32 cellular contexts compared by ENCODE assay signal in the genomic region with DNA sequence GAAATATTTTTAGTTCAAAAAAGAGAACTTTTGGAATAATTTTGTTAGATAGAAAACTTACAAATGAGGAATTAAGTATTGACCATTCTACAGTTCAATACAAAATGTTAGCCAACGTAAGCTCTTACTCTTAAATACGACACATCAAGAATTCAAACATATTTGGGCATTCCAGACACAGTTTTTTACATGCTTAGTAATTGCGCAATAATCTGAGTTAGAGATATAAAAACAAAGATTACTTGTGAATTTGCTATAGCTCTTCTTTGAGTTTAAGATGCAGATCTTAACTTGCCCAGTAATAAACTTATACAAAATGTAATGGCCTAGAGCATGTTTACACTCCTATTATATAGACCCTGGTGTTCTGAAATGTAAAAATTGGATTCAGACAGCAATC. TPM values are rescaled to one million over a fixed set of nuclear protein-coding genes. Genes with fewer than 3 reads are reported as not detected.
"Had no signal": no experiment of that assay in that cellular context is flagged by ENCODE, and none has a peak within 500 bp of the region (broad histone marks: within the 10 kb centered on the region; RNA-seq: fewer than 3 reads in every experiment).

No MANE protein-coding gene starts in this region.

- H3K9me3 Mint-ChIP-seq: activated B cell treated with CpG ODN at 0.5 μM for 24 hours; activated naive CD4-positive, alpha-beta T cell treated with anti-CD3 and anti-CD28 coated beads for 36 hours; activated naive CD8-positive, alpha-beta T cell treated with anti-CD3 and anti-CD28 coated beads, Interleukin-2, amount 10 ng/mL, durations not matched to agents 7 days and 5 days; activated T-cell treated with anti-CD3 and anti-CD28 coated beads, Interleukin-2, amount 50 U/mL, for 72 hours; natural killer cell had no signal

- H3K27me3 Mint-ChIP-seq: activated B cell treated with CpG ODN at 0.5 μM for 24 hours; activated CD4-positive, alpha-beta T cell treated with anti-CD3 and anti-CD28 coated beads for 36 hours; activated naive CD8-positive, alpha-beta T cell treated with anti-CD3 and anti-CD28 coated beads, Interleukin-2, amount 10 ng/mL, durations not matched to agents 7 days and 5 days; T-helper 17 cell had no signal

- H3K27me3 ChIP-seq: cardiac muscle cell, gastrocnemius medialis, ovary, right atrium auricular region, upper lobe of left lung had no signal

- DNase-seq: activated B cell treated with CpG ODN at 0.5 μM for 24 hours; activated CD4-positive, alpha-beta T cell treated with anti-CD3 and anti-CD28 coated beads for 36 hours; activated CD4-positive, alpha-beta T cell treated with anti-CD3 and anti-CD28 coated beads, Interleukin-2, amount 50 U/mL, for 4 hours; activated effector memory CD4-positive, alpha-beta T cell treated with Interleukin-2 at 50 U/mL for 16 hours; activated naive CD4-positive, alpha-beta T cell treated with anti-CD3 and anti-CD28 coated beads for 36 hours; activated naive CD8-positive, alpha-beta T cell treated with anti-CD3 and anti-CD28 coated beads, Interleukin-2, amount 10 ng/mL, durations not matched to agents 7 days and 5 days; activated T-cell treated with anti-CD3 and anti-CD28 coated beads, Interleukin-2, amount 50 U/mL, for 72 hours; amygdala; dermis blood vessel endothelial cell; effector CD8-positive, alpha-beta T cell; erythroblast; gastrocnemius medialis; head of caudate nucleus; hypothalamus; left ventricle myocardium superior; mammary epithelial cell; midbrain; natural killer cell; ovary; small intestine; stimulated activated CD4-positive, alpha-beta T cell treated with anti-CD3 and anti-CD28 coated beads, Interleukin-15, amount 100 ng/mL, for 24 hours; stimulated activated CD8-positive, alpha-beta memory T cell treated with anti-CD3 and anti-CD28 coated beads, Interleukin-4, amount 100 ng/mL, for 48 hours; stimulated activated naive CD4-positive, alpha-beta T cell treated with Interleukin-2 at 50 U/mL for 16 hours; SW 1271; T-helper 17 cell; upper lobe of left lung had no signal

- H3K4me3 Mint-ChIP-seq: activated B cell treated with CpG ODN at 0.5 μM for 24 hours; activated CD4-positive, alpha-beta T cell treated with anti-CD3 and anti-CD28 coated beads for 36 hours; activated naive CD4-positive, alpha-beta T cell treated with anti-CD3 and anti-CD28 coated beads for 36 hours; activated naive CD8-positive, alpha-beta T cell treated with anti-CD3 and anti-CD28 coated beads, Interleukin-2, amount 10 ng/mL, durations not matched to agents 7 days and 5 days; natural killer cell had no signal

- H3K27ac Mint-ChIP-seq: activated B cell treated with CpG ODN at 0.5 μM for 24 hours; activated CD4-positive, alpha-beta T cell treated with anti-CD3 and anti-CD28 coated beads for 36 hours; activated naive CD4-positive, alpha-beta T cell treated with anti-CD3 and anti-CD28 coated beads for 36 hours; activated naive CD8-positive, alpha-beta T cell treated with anti-CD3 and anti-CD28 coated beads, Interleukin-2, amount 10 ng/mL, durations not matched to agents 7 days and 5 days; activated T-cell treated with anti-CD3 and anti-CD28 coated beads, Interleukin-2, amount 50 U/mL, for 72 hours; natural killer cell; T-helper 17 cell had no signal

- H3K36me3 ChIP-seq: cardiac muscle cell, gastrocnemius medialis, ovary, prostate gland, right atrium auricular region, thoracic aorta, upper lobe of left lung had no signal

- H3K9me3 ChIP-seq: gastrocnemius medialis, ovary, prostate gland, right atrium auricular region, thoracic aorta, upper lobe of left lung had no signal

- H3K36me3 Mint-ChIP-seq: activated naive CD8-positive, alpha-beta T cell treated with anti-CD3 and anti-CD28 coated beads, Interleukin-2, amount 10 ng/mL, durations not matched to agents 7 days and 5 days; natural killer cell had no signal

- H3K27ac ChIP-seq: cardiac muscle cell, gastrocnemius medialis, ovary, prostate gland, right atrium auricular region, thoracic aorta, upper lobe of left lung had no signal

- H3K4me1 ChIP-seq: gastrocnemius medialis, prostate gland, right atrium auricular region, upper lobe of left lung had no signal

- H3K4me3 ChIP-seq: cardiac muscle cell, gastrocnemius medialis, ovary, prostate gland, right atrium auricular region, thoracic aorta, upper lobe of left lung had no signal

RNA-seq across cellular contexts. Expression of gene HPGDS, which starts 1.2 kb away (rescaled TPM):
- total RNA-seq: activated B cell treated with CpG ODN at 0.5 μM for 24 hours; activated CD4-positive, alpha-beta T cell treated with anti-CD3 and anti-CD28 coated beads for 36 hours; activated CD8-positive, alpha-beta memory T cell treated with anti-CD3 and anti-CD28 coated beads for 36 hours; activated naive CD4-positive, alpha-beta T cell treated with anti-CD3 and anti-CD28 coated beads for 36 hours; activated naive CD8-positive, alpha-beta T cell treated with anti-CD3 and anti-CD28 coated beads, Interleukin-2, amount 10 ng/mL, durations not matched to agents 7 days and 5 days; activated T-cell treated with anti-CD3 and anti-CD28 coated beads, Interleukin-2, amount 50 U/mL, for 72 hours; cardiac muscle cell; dermis blood vessel endothelial cell; fibroblast of lung; mammary epithelial cell had no signal
- polyA plus RNA-seq: cardiac muscle cell, fibroblast of lung, mammary epithelial cell had no signal
